Comparison of ENCODE assay signal across 8 cellular contexts in genomic region chr5:163696270-163696887, GRCh38.
DNase-seq lines count a peak whose midpoint lies in the region; ATAC-seq and TF ChIP-seq lines count a peak whose summit lies in the region.

No MANE protein-coding gene starts in this region.

- H3K27me3 Mint-ChIP-seq in CD14-positive monocyte (ENCODE audit: low read depth in 3 of 3) (peaks cover 2 to 6% (median 3%) of the 10 kb centered on the region in 3 donors), activated B cell treated with CpG ODN at 0.5 μM for 24 hours (peaks cover 2% of the 10 kb centered on the region), glutamatergic neuron (ENCODE audit: unreplicated experiment) (no peaks in the 10 kb centered on the region)
- no peaks in the 10 kb centered on the region for H3K27me3 Mint-ChIP-seq in activated CD4-positive, alpha-beta T cell treated with anti-CD3 and anti-CD28 coated beads, Interleukin-2, amount 10 ng/mL, durations not matched to agents 24 days and 14 days

- H3K36me3 Mint-ChIP-seq in CD14-positive monocyte (no peaks in the 10 kb centered on the region), activated B cell treated with CpG ODN at 0.5 μM for 24 hours (ENCODE audit: low read depth) (no peaks in the 10 kb centered on the region), glutamatergic neuron (ENCODE audit: unreplicated experiment) (no peaks in the 10 kb centered on the region)
- no peaks in the 10 kb centered on the region for H3K36me3 Mint-ChIP-seq in activated CD4-positive, alpha-beta T cell treated with anti-CD3 and anti-CD28 coated beads, Interleukin-2, amount 10 ng/mL, durations not matched to agents 24 days and 14 days (ENCODE audit: low read depth)

- ATAC-seq in GM18907 (IDR thresholded peaks at IDR 0.05; ENCODE audit: unreplicated experiment) (peak; percentile 99), HG03045 (IDR thresholded peaks at IDR 0.05; ENCODE audit: unreplicated experiment) (peak; percentile 89), activated B cell treated with CpG ODN at 0.5 μM for 24 hours (ENCODE audit: low read depth) (peak; percentile 95)

- no peak overlapping the region for H3K27ac Mint-ChIP-seq in CD14-positive monocyte
- no peak overlapping the region for H3K27ac Mint-ChIP-seq in activated B cell treated with CpG ODN at 0.5 μM for 24 hours
- peak overlapping the region; percentile 67 for H3K27ac Mint-ChIP-seq in glutamatergic neuron (ENCODE audit: unreplicated experiment)
- H3K27ac Mint-ChIP-seq in activated CD4-positive, alpha-beta T cell treated with anti-CD3 and anti-CD28 coated beads, Interleukin-2, amount 10 ng/mL, durations not matched to agents 24 days and 14 days = no peak overlapping the region

- peak overlapping the region in 1 of 2 donors; percentile 52 for H3K4me3 Mint-ChIP-seq in CD14-positive monocyte
- H3K4me3 Mint-ChIP-seq in activated B cell treated with CpG ODN at 0.5 μM for 24 hours = no peak overlapping the region
- H3K4me3 Mint-ChIP-seq in glutamatergic neuron (ENCODE audit: unreplicated experiment) = no peak overlapping the region
- no peak overlapping the region for H3K4me3 Mint-ChIP-seq in activated CD4-positive, alpha-beta T cell treated with anti-CD3 and anti-CD28 coated beads, Interleukin-2, amount 10 ng/mL, durations not matched to agents 24 days and 14 days

- CTCF ChIA-PET in activated B cell treated with CpG ODN at 0.5 μM for 24 hours (lab: Charles Lee) = interaction anchor here (0.6 to 7.9 kb wide), 26 partner anchors 10 to 1530 kb away, joined by 3 to 121 read pairs (median 4); no protein-coding TSS in a partner anchor

- H3K4me1 Mint-ChIP-seq in CD14-positive monocyte (peaks cover 2% of the 10 kb centered on the region), activated B cell treated with CpG ODN at 0.5 μM for 24 hours (peaks cover 9% of the 10 kb centered on the region), glutamatergic neuron (ENCODE audit: low read depth, unreplicated experiment) (peaks cover 33% of the 10 kb centered on the region)
- no peaks in the 10 kb centered on the region for H3K4me1 Mint-ChIP-seq in activated CD4-positive, alpha-beta T cell treated with anti-CD3 and anti-CD28 coated beads, Interleukin-2, amount 10 ng/mL, durations not matched to agents 24 days and 14 days

- intact Hi-C loops in CD14-positive monocyte (cut with micrococcal nuclease) (loop anchor here (10.0 kb wide), 1 partner anchor 808 kb away; no protein-coding TSS in a partner anchor), activated B cell treated with CpG ODN at 0.5 μM for 24 hours (cut with micrococcal nuclease) (loop anchor here (1.0 to 10.0 kb wide), 9 partner anchors 132 to 1762 kb away; no protein-coding TSS in a partner anchor), posterior cingulate gyrus (cut with DNase I) (loop anchor here (2.0 to 5.0 kb wide), 2 partner anchors 811 to 1512 kb away; no protein-coding TSS in a partner anchor)
- intact Hi-C loops in activated CD4-positive, alpha-beta T cell treated with anti-CD3 and anti-CD28 coated beads, Interleukin-2, amount 10 ng/mL, durations not matched to agents 24 days and 14 days (cut with micrococcal nuclease) = loop anchor here (10.0 kb wide), 1 partner anchor 808 kb away; no protein-coding TSS in a partner anchor

- H3K9me3 Mint-ChIP-seq in CD14-positive monocyte (no peaks in the 10 kb centered on the region), activated B cell treated with CpG ODN at 0.5 μM for 24 hours (no peaks in the 10 kb centered on the region), glutamatergic neuron (ENCODE audit: unreplicated experiment) (peaks cover 2% of the 10 kb centered on the region)
- no peaks in the 10 kb centered on the region for H3K9me3 Mint-ChIP-seq in activated CD4-positive, alpha-beta T cell treated with anti-CD3 and anti-CD28 coated beads, Interleukin-2, amount 10 ng/mL, durations not matched to agents 24 days and 14 days

- POLR2A ChIA-PET in activated B cell treated with CpG ODN at 0.5 μM for 24 hours (lab: Charles Lee) = interaction anchor here (0.6 to 2.5 kb wide), 2 partner anchors 219 to 1910 kb away, joined by 3 to 8 read pairs; no protein-coding TSS in a partner anchor

- DNase-seq in CD14-positive monocyte (ENCODE audit: low spot score) (no peak), NCI-H2081 (lab: John Stamatoyannopoulos, UW) (peak; percentile 79 to 94), activated B cell treated with CpG ODN at 0.5 μM for 24 hours (no peak), glutamatergic neuron (peak; percentile 57), posterior cingulate gyrus (peak; percentile 19 to 88 (median 37))
- no peak for DNase-seq in activated CD4-positive, alpha-beta T cell treated with anti-CD3 and anti-CD28 coated beads, Interleukin-2, amount 10 ng/mL, durations not matched to agents 24 days and 14 days

- peak; percentile 56 for TF ChIP-seq CTCF in CD14-positive monocyte (IDR thresholded peaks at IDR 0.05)
- peak; percentile 73 for TF ChIP-seq CTCF in activated B cell treated with CpG ODN at 0.5 μM for 24 hours (IDR thresholded peaks at IDR 0.05)
- TF ChIP-seq CTCF in glutamatergic neuron (IDR thresholded peaks at IDR 0.05; ENCODE audit: partially characterized antibody, unreplicated experiment) = peak; percentile 30

Comparison
In these comparisons a context has a peak if more than half of its experiments do, and no peak if none do; other contexts are left out.
1. DNase-seq: peak in NCI-H2081 (2 of 2), glutamatergic neuron (single experiment) and posterior cingulate gyrus (10 of 10); none in CD14-positive monocyte (single experiment), activated B cell treated with CpG ODN at 0.5 μM for 24 hours (single experiment) and activated CD4-positive, alpha-beta T cell treated with anti-CD3 and anti-CD28 coated beads, Interleukin-2, amount 10 ng/mL, durations not matched to agents 24 days and 14 days (single experiment).
2. Peak in every context shown above with its lines, with median percentiles within 50 percentile points of each other: CTCF ChIP-seq and ATAC-seq.